ENCODE assay signal across 22 cellular contexts in the genomic region with DNA sequence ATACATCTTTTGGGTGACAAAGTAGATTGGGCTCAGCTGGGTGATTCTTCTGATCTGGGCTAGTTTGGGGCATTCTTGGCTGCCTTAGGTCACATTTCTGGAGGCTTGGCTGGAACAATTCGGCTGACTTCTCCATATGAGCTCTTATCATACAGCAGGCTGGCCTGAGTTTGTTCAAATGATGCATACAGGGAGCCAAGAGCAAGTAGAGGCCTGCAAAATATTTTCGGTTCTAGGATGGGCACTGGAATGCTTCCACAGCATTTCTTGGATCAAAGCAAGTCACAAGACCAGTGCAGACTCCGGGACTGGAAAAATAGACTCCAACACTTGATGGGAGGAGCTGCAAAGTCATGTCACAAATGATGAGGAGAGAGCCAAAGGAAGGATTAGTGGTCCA.
DNase-seq lines count a peak whose midpoint lies in the region; FAIRE-seq and TF ChIP-seq lines count a peak whose summit lies in the region.
"Had no signal": no experiment of that assay in that cellular context is flagged by ENCODE, and none has a peak within 500 bp of the region (broad histone marks: within the 10 kb centered on the region; RNA-seq: fewer than 3 reads in every experiment).

No MANE protein-coding gene starts in this region.

- no peak overlapping the region for H3K4me2 ChIP-seq in keratinocyte (ENCODE audit: control insufficient read depth, extremely low read depth, insufficient read depth, low read depth, low read length)
- H3K4me2 ChIP-seq: A549 had no signal

- no peaks in the 10 kb centered on the region for H3K36me3 Mint-ChIP-seq in MCF 10A (ENCODE audit: insufficient read depth, unreplicated experiment)

- H3K27ac ChIP-seq in breast epithelium, result no peak overlapping the region
- H3K27ac ChIP-seq in keratinocyte (ENCODE audit: control insufficient read depth, insufficient read depth, low read length), result no peak overlapping the region
- H3K27ac ChIP-seq in ascending aorta, result no peak overlapping the region
- H3K27ac ChIP-seq: 22Rv1, A549, C4-2B, GM23248, HL-60 had no signal

- no peaks in the 10 kb centered on the region for H3K27me3 Mint-ChIP-seq in MCF 10A (ENCODE audit: insufficient read depth, unreplicated experiment)
- H3K27me3 Mint-ChIP-seq: CD4-positive, alpha-beta T cell had no signal

- no peaks in the 10 kb centered on the region for H3K9me3 Mint-ChIP-seq in MCF 10A (ENCODE audit: unreplicated experiment)
- H3K9me3 Mint-ChIP-seq: CD4-positive, alpha-beta T cell had no signal

- intact Hi-C loops in MCF 10A (cut with micrococcal nuclease), result no loop called here
- intact Hi-C loops in breast epithelium (cut with DNase I; ENCODE audit: low total_unique reads), result no loop called here
- intact Hi-C loops in ascending aorta (cut with DNase I), result no loop called here

- no peak overlapping the region for H3K4me3 Mint-ChIP-seq in MCF 10A (ENCODE audit: unreplicated experiment)
- H3K4me3 Mint-ChIP-seq: CD4-positive, alpha-beta T cell; HFFc6 had no signal

- no peaks in the 10 kb centered on the region for H3K27me3 ChIP-seq in breast epithelium
- no peaks in the 10 kb centered on the region for H3K27me3 ChIP-seq in keratinocyte (ENCODE audit: control insufficient read depth, extremely low read depth, insufficient read depth, low read length)
- no peaks in the 10 kb centered on the region for H3K27me3 ChIP-seq in ascending aorta

- no peaks in the 10 kb centered on the region for H3K9me3 ChIP-seq in breast epithelium
- no peaks in the 10 kb centered on the region for H3K9me3 ChIP-seq in keratinocyte (ENCODE audit: control insufficient read depth, low read depth, low read length)
- H3K9me3 ChIP-seq in ascending aorta, result no peaks in the 10 kb centered on the region
- H3K9me3 ChIP-seq: A549 had no signal

- no peaks in the 10 kb centered on the region for H3K79me2 ChIP-seq in keratinocyte (ENCODE audit: control insufficient read depth, insufficient read depth, low read length)

- H3K4me1 ChIP-seq in breast epithelium (no peaks in the 10 kb centered on the region), keratinocyte (ENCODE audit: control insufficient read depth, extremely low read depth, insufficient read depth, low read length) (peaks cover 2% of the 10 kb centered on the region), ascending aorta (peaks cover 0 to 3% of the 10 kb centered on the region in 2 donors)
- H3K4me1 ChIP-seq: A549, Caco-2 had no signal

- H3K9ac ChIP-seq in keratinocyte (ENCODE audit: control insufficient read depth, extremely low read depth, insufficient read depth, low read length), result no peak overlapping the region
- H3K9ac ChIP-seq: GM23248 had no signal

- DNase-seq in MCF 10A (ENCODE audit: unreplicated experiment) (peak; percentile 38), breast epithelium (ENCODE audit: low spot score in 2 of 2) (no peak), epithelial cell of esophagus (ENCODE audit: low read depth) (peak; percentile 60), keratinocyte (ENCODE audit: low read depth, low spot score) (peak; percentile 49), ascending aorta (ENCODE audit: low spot score in 2 of 2) (no peak), NCI-H774 (lab: John Stamatoyannopoulos, UW) (no peak), amniotic stem cell (lab: John Stamatoyannopoulos, UW) (no peak)
- DNase-seq: AML-193; Caco-2; CD4-positive, alpha-beta T cell; GM23248; HCEC 1CT; HFFc6 had no signal

- TF ChIP-seq CTCF in MCF 10A (IDR thresholded peaks at IDR 0.05; ENCODE audit: unreplicated experiment), result no peak
- no peak for TF ChIP-seq CTCF in breast epithelium (IDR thresholded peaks at IDR 0.05)
- TF ChIP-seq CTCF in epithelial cell of esophagus (IDR thresholded peaks at IDR 0.05; ENCODE audit: insufficient read depth, low read depth, low read length, missing control alignments), result no peak
- no peak for TF ChIP-seq CTCF in keratinocyte (optimal IDR thresholded peaks at IDR 0.05 in 1 of 3, IDR thresholded peaks at IDR 0.05 in 1 of 3, conservative IDR thresholded peaks at IDR 0.05 in 1 of 3; ENCODE audit: extremely low read depth in 1 of 3, insufficient read depth in 2 of 3, low read length in 3 of 3)
- no peak for TF ChIP-seq CTCF in ascending aorta (IDR thresholded peaks at IDR 0.05)

- H3K36me3 ChIP-seq in breast epithelium, result no peaks in the 10 kb centered on the region
- H3K36me3 ChIP-seq in keratinocyte (ENCODE audit: control insufficient read depth in 2 of 2, extremely low read depth in 1 of 2, insufficient read depth in 2 of 2, low read length in 2 of 2), result no peaks in the 10 kb centered on the region
- H3K36me3 ChIP-seq in ascending aorta, result no peaks in the 10 kb centered on the region

- peak; percentile 71 for FAIRE-seq in keratinocyte (lab: Jason Lieb, UNC)
- FAIRE-seq: A549, D721Med, G401.6, GM12891, GM19239, H54 had no signal

- H3K27ac Mint-ChIP-seq in MCF 10A (ENCODE audit: low read depth, unreplicated experiment), result no peak overlapping the region
- H3K27ac Mint-ChIP-seq: CD4-positive, alpha-beta T cell; HFFc6 had no signal

- dilution Hi-C loops in keratinocyte (cut with MboI; ENCODE audit: extremely low pct_ligation_motif_present, low sequenced_read_pairs), result no loop called here

- H3K9me1 ChIP-seq in keratinocyte (ENCODE audit: control insufficient read depth, extremely low read depth, insufficient read depth, low read length), result no peaks in the 10 kb centered on the region

- no peaks in the 10 kb centered on the region for H3K4me1 Mint-ChIP-seq in MCF 10A (ENCODE audit: insufficient read depth, unreplicated experiment)

- no TSS peak for BruUV-seq in MCF 10A (replicated peaks; lab: Mats Ljungman, UMichigan)

- H3K4me3 ChIP-seq in breast epithelium (no peak overlapping the region), epithelial cell of esophagus (ENCODE audit: low read length) (no peak overlapping the region), keratinocyte (ENCODE audit: control insufficient read depth in 2 of 3, extremely low read depth in 1 of 3, insufficient read depth in 2 of 3, low read depth in 1 of 3, low read length in 3 of 3) (no peak overlapping the region), ascending aorta (no peak overlapping the region)
- H3K4me3 ChIP-seq: A549, GM23248 had no signal

- CTCF ChIA-PET in MCF 10A (lab: Yijun Ruan, JAX), result no interaction called here

- H4K20me1 ChIP-seq in keratinocyte (ENCODE audit: control insufficient read depth, extremely low read depth, insufficient read depth, low read length), result no peaks in the 10 kb centered on the region

- no peak overlapping the region for H2AFZ ChIP-seq in keratinocyte (ENCODE audit: control insufficient read depth, low read length)
- H2AFZ ChIP-seq: GM23248 had no signal

- no peak for TF ChIP-seq POLR2A in breast epithelium (IDR thresholded peaks at IDR 0.05)

- POLR2A ChIA-PET in MCF 10A (lab: Yijun Ruan, JAX), result no interaction called here

Comparison
In these comparisons a context has a peak if more than half of its experiments do, and no peak if none do; other contexts are left out.
1. DNase-seq: peak in MCF 10A (single experiment), epithelial cell of esophagus (single experiment) and keratinocyte (single experiment); none in breast epithelium (0 of 2), ascending aorta (0 of 2), NCI-H774 (single experiment) and amniotic stem cell (single experiment).